In the genomic region with DNA sequence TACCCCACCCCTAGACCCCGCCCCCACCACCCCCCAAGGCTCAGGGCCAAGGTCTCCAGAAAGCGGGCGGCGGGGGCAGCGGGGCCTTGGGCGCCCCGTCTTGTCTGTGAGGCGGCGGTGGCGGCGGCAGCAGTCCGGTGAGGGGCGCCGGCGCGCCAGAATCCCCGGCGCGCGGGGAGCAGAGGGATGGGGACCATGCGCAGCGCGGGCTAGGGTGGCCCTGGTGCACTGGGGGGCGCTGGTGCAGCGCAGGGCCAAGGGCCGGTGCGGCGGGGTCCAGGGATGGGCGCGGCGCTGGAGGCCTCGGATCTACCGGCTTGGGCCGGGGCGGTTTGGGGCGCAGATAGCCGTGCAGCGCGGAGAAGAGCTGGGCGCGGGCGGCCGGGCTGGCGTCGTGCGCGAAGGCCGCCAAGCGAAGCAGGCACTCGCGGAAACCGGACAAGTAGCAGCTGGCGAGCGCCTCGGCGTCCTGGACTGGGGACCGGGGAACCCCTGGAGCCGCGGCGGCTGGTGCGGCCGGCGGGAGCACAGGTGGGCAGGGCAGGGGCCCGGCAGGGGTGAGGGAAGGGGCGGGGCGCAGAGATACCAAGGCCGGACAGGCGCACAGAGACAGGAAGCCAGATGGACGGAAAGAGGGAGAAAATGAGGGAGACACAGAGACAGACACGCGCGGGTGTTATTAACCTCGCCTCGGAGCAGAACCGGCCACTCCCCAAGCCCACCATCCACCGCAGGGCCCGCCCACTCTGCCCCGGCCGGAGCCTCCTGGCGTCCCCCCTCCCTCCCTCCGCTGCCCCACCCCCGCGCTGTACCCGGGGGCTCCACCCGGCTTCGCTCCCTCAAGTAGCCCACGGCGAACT, we compare ENCODE assay signal across 1 cellular context.
TF ChIP-seq lines count a peak whose summit lies in the region.

No MANE protein-coding gene starts in this region.

TF ChIP-seq in HCT116, 20 proteins besides CTCF, POLR2A, EP300 and RAD21 (continued from another document):
- TF ChIP-seq CBX3 (IDR thresholded peaks at IDR 0.05; ENCODE audit: low read depth) (no peak), SRF (IDR thresholded peaks at IDR 0.05; ENCODE audit: low read depth) (no peak), TCF7L2 (IDR thresholded peaks at IDR 0.05; ENCODE audit: borderline replicate concordance, extremely low read depth, insufficient read depth, insufficient read length) (peak; percentile 38), POLR2AphosphoS5 (IDR thresholded peaks at IDR 0.05; ENCODE audit: low read depth, low read length) (no peak), ELF1 (IDR thresholded peaks at IDR 0.05; ENCODE audit: borderline replicate concordance, low read depth) (no peak), CEBPB (IDR thresholded peaks at IDR 0.05; ENCODE audit: low read depth) (no peak), ZFX (IDR thresholded peaks at IDR 0.05) (peak; percentile 45; the same call in 1 of the 2 replicates), ZNF274 (IDR thresholded peaks at IDR 0.05; ENCODE audit: low read depth, low read length) (no peak), FOSL1 (IDR thresholded peaks at IDR 0.05; ENCODE audit: low read depth) (no peak), EGR1 (IDR thresholded peaks at IDR 0.05; ENCODE audit: low read depth) (no peak), SP1 (IDR thresholded peaks at IDR 0.05; ENCODE audit: low read depth) (no peak), SIN3A (IDR thresholded peaks at IDR 0.05; ENCODE audit: low read depth) (no peak)
- TF ChIP-seq, protein P1, sequence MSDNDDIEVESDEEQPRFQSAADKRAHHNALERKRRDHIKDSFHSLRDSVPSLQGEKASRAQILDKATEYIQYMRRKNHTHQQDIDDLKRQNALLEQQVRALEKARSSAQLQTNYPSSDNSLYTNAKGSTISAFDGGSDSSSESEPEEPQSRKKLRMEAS (IDR thresholded peaks at IDR 0.05), result no peak
- TF ChIP-seq, protein P2, sequence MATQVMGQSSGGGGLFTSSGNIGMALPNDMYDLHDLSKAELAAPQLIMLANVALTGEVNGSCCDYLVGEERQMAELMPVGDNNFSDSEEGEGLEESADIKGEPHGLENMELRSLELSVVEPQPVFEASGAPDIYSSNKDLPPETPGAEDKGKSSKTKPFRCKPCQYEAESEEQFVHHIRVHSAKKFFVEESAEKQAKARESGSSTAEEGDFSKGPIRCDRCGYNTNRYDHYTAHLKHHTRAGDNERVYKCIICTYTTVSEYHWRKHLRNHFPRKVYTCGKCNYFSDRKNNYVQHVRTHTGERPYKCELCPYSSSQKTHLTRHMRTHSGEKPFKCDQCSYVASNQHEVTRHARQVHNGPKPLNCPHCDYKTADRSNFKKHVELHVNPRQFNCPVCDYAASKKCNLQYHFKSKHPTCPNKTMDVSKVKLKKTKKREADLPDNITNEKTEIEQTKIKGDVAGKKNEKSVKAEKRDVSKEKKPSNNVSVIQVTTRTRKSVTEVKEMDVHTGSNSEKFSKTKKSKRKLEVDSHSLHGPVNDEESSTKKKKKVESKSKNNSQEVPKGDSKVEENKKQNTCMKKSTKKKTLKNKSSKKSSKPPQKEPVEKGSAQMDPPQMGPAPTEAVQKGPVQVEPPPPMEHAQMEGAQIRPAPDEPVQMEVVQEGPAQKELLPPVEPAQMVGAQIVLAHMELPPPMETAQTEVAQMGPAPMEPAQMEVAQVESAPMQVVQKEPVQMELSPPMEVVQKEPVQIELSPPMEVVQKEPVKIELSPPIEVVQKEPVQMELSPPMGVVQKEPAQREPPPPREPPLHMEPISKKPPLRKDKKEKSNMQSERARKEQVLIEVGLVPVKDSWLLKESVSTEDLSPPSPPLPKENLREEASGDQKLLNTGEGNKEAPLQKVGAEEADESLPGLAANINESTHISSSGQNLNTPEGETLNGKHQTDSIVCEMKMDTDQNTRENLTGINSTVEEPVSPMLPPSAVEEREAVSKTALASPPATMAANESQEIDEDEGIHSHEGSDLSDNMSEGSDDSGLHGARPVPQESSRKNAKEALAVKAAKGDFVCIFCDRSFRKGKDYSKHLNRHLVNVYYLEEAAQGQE (IDR thresholded peaks at IDR 0.05; ENCODE audit: low read depth), result no peak
